1 cellular context compared by ENCODE assay signal in the genomic region with DNA sequence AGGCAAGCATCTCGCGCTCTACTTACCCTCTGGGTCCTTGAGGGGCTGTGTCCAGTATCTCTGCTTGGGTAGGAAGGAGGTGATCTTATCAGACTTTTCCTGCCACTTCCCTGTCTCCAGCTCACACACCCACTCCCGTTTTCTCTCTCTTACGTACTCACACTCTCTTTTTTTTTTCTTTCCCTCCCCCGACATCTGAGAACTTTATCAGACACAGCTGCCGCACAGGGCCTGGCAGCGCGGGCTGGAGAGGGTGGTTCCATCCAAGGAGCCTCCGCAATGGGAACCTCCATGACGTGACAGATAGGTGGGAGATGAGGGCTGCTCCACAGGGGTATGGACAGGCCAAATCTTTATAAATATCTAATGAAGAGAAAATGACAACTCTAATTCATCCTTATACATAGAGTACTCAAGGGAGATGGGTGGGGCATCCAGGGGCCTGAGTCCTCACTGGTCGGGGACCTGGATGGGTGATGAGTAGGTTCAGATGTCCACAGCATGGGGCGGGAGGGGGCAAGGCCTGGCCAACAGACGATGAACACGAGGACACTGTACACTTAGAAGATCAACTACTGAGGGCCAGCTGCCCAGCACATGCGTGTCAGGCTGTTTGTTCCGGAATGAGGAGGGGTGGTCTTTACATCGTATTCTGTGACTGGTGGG.
TF ChIP-seq lines count a peak whose summit lies in the region.

No MANE protein-coding gene starts in this region.

TF ChIP-seq in H1, 55 proteins besides CTCF, POLR2A, EP300 and RAD21:
- TF ChIP-seq TCF12 (IDR thresholded peaks at IDR 0.05; ENCODE audit: low read depth, low read length) (no peak), YY1 (IDR thresholded peaks at IDR 0.05; ENCODE audit: low read depth, low read length) (no peak), JUND (IDR thresholded peaks at IDR 0.05; ENCODE audit: low read length) (no peak), JUN (IDR thresholded peaks at IDR 0.05; ENCODE audit: low read depth, low read length) (no peak), SIN3A (conservative IDR thresholded peaks at IDR 0.05 in 1 of 2, IDR thresholded peaks at IDR 0.05 in 1 of 2; ENCODE audit: low read depth in 1 of 2, low read length in 2 of 2) (no peak), SUZ12 (IDR thresholded peaks at IDR 0.05; ENCODE audit: low read length) (no peak), KDM4A (IDR thresholded peaks at IDR 0.05; ENCODE audit: low read depth, low read length, severe bottlenecking) (no peak), EGR1 (IDR thresholded peaks at IDR 0.05; ENCODE audit: borderline replicate concordance, low read depth, low read length) (no peak), MAX (IDR thresholded peaks at IDR 0.05) (no peak), BRCA1 (IDR thresholded peaks at IDR 0.05; ENCODE audit: low read depth, low read length) (no peak), BCL11A (IDR thresholded peaks at IDR 0.05; ENCODE audit: low read depth in 2 of 2, low read length in 2 of 2) (no peak)
- TF ChIP-seq, protein P1, sequence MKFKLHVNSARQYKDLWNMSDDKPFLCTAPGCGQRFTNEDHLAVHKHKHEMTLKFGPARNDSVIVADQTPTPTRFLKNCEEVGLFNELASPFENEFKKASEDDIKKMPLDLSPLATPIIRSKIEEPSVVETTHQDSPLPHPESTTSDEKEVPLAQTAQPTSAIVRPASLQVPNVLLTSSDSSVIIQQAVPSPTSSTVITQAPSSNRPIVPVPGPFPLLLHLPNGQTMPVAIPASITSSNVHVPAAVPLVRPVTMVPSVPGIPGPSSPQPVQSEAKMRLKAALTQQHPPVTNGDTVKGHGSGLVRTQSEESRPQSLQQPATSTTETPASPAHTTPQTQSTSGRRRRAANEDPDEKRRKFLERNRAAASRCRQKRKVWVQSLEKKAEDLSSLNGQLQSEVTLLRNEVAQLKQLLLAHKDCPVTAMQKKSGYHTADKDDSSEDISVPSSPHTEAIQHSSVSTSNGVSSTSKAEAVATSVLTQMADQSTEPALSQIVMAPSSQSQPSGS (IDR thresholded peaks at IDR 0.05; ENCODE audit: low read length): no peak
- TF ChIP-seq, protein P2, sequence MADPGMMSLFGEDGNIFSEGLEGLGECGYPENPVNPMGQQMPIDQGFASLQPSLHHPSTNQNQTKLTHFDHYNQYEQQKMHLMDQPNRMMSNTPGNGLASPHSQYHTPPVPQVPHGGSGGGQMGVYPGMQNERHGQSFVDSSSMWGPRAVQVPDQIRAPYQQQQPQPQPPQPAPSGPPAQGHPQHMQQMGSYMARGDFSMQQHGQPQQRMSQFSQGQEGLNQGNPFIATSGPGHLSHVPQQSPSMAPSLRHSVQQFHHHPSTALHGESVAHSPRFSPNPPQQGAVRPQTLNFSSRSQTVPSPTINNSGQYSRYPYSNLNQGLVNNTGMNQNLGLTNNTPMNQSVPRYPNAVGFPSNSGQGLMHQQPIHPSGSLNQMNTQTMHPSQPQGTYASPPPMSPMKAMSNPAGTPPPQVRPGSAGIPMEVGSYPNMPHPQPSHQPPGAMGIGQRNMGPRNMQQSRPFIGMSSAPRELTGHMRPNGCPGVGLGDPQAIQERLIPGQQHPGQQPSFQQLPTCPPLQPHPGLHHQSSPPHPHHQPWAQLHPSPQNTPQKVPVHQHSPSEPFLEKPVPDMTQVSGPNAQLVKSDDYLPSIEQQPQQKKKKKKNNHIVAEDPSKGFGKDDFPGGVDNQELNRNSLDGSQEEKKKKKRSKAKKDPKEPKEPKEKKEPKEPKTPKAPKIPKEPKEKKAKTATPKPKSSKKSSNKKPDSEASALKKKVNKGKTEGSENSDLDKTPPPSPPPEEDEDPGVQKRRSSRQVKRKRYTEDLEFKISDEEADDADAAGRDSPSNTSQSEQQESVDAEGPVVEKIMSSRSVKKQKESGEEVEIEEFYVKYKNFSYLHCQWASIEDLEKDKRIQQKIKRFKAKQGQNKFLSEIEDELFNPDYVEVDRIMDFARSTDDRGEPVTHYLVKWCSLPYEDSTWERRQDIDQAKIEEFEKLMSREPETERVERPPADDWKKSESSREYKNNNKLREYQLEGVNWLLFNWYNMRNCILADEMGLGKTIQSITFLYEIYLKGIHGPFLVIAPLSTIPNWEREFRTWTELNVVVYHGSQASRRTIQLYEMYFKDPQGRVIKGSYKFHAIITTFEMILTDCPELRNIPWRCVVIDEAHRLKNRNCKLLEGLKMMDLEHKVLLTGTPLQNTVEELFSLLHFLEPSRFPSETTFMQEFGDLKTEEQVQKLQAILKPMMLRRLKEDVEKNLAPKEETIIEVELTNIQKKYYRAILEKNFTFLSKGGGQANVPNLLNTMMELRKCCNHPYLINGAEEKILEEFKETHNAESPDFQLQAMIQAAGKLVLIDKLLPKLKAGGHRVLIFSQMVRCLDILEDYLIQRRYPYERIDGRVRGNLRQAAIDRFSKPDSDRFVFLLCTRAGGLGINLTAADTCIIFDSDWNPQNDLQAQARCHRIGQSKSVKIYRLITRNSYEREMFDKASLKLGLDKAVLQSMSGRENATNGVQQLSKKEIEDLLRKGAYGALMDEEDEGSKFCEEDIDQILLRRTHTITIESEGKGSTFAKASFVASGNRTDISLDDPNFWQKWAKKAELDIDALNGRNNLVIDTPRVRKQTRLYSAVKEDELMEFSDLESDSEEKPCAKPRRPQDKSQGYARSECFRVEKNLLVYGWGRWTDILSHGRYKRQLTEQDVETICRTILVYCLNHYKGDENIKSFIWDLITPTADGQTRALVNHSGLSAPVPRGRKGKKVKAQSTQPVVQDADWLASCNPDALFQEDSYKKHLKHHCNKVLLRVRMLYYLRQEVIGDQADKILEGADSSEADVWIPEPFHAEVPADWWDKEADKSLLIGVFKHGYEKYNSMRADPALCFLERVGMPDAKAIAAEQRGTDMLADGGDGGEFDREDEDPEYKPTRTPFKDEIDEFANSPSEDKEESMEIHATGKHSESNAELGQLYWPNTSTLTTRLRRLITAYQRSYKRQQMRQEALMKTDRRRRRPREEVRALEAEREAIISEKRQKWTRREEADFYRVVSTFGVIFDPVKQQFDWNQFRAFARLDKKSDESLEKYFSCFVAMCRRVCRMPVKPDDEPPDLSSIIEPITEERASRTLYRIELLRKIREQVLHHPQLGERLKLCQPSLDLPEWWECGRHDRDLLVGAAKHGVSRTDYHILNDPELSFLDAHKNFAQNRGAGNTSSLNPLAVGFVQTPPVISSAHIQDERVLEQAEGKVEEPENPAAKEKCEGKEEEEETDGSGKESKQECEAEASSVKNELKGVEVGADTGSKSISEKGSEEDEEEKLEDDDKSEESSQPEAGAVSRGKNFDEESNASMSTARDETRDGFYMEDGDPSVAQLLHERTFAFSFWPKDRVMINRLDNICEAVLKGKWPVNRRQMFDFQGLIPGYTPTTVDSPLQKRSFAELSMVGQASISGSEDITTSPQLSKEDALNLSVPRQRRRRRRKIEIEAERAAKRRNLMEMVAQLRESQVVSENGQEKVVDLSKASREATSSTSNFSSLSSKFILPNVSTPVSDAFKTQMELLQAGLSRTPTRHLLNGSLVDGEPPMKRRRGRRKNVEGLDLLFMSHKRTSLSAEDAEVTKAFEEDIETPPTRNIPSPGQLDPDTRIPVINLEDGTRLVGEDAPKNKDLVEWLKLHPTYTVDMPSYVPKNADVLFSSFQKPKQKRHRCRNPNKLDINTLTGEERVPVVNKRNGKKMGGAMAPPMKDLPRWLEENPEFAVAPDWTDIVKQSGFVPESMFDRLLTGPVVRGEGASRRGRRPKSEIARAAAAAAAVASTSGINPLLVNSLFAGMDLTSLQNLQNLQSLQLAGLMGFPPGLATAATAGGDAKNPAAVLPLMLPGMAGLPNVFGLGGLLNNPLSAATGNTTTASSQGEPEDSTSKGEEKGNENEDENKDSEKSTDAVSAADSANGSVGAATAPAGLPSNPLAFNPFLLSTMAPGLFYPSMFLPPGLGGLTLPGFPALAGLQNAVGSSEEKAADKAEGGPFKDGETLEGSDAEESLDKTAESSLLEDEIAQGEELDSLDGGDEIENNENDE (IDR thresholded peaks at IDR 0.05; ENCODE audit: insufficient replicate concordance, low read length): no peak
